Comparison of ENCODE assay signal across 15 cellular contexts in genomic region chr4:94559351-94559806, GRCh38.
DNase-seq lines count a peak whose midpoint lies in the region; ATAC-seq and TF ChIP-seq lines count a peak whose summit lies in the region.
"Had no signal": no experiment of that assay in that cellular context is flagged by ENCODE, and none has a peak within 500 bp of the region (broad histone marks: within the 10 kb centered on the region; RNA-seq: fewer than 3 reads in every experiment).

No MANE protein-coding gene starts in this region.

- H3K27ac ChIP-seq in breast epithelium, result peak overlapping the region; percentile 23 to 37
- H3K27ac ChIP-seq in right atrium auricular region, result peak overlapping the region; percentile 25 to 56
- H3K27ac ChIP-seq in uterus, result peak overlapping the region; percentile 62 to 64
- H3K27ac ChIP-seq: esophagus muscularis mucosa had no signal

- H3K4me3 ChIP-seq in breast epithelium, result no peak overlapping the region
- H3K4me3 ChIP-seq in right atrium auricular region, result no peak overlapping the region
- H3K4me3 ChIP-seq in uterus, result no peak overlapping the region
- H3K4me3 ChIP-seq: esophagus muscularis mucosa had no signal

- DNase-seq in NCI-H2171 treated with DMSO at 0.1 percent for 48 hours (lab: John Stamatoyannopoulos, UW) (peak; percentile 84), breast epithelium (ENCODE audit: low spot score in 2 of 2) (no peak), right atrium auricular region (ENCODE audit: low spot score) (no peak), uterus (no peak), NCI-H1694 (lab: John Stamatoyannopoulos, UW) (no peak)
- no peak for DNase-seq in central memory CD4-positive, alpha-beta T cell
- DNase-seq: activated CD4-positive, alpha-beta memory T cell treated with anti-CD3 and anti-CD28 coated beads for 36 hours; activated effector memory CD4-positive, alpha-beta T cell treated with Interleukin-2 at 50 U/mL for 16 hours; COR-L47; NCI-H1092 treated with DMSO at 0.1 percent for 48 hours; NCI-H524 treated with DMSO at 0.1 percent for 48 hours; SHP77 had no signal

- TF ChIP-seq CTCF in breast epithelium (IDR thresholded peaks at IDR 0.05) (no peak), right atrium auricular region (IDR thresholded peaks at IDR 0.05) (no peak), uterus (IDR thresholded peaks at IDR 0.05) (no peak)

- no peaks in the 10 kb centered on the region for H3K36me3 ChIP-seq in breast epithelium
- no peaks in the 10 kb centered on the region for H3K36me3 ChIP-seq in right atrium auricular region
- H3K36me3 ChIP-seq in uterus, result no peaks in the 10 kb centered on the region
- H3K36me3 ChIP-seq: esophagus muscularis mucosa had no signal

- intact Hi-C loops in breast epithelium (cut with DNase I; ENCODE audit: low total_unique reads) (no loop called here), uterus (cut with DNase I; ENCODE audit: low total_unique reads) (no loop called here)

- H3K9me3 ChIP-seq in breast epithelium (no peaks in the 10 kb centered on the region), right atrium auricular region (no peaks in the 10 kb centered on the region), uterus (no peaks in the 10 kb centered on the region)
- H3K9me3 ChIP-seq: esophagus muscularis mucosa had no signal

- TF ChIP-seq POLR2A in breast epithelium (IDR thresholded peaks at IDR 0.05) (no peak), uterus (IDR thresholded peaks at IDR 0.05) (no peak)

- H3K27me3 ChIP-seq in breast epithelium, result no peaks in the 10 kb centered on the region
- H3K27me3 ChIP-seq in right atrium auricular region, result no peaks in the 10 kb centered on the region
- H3K27me3 ChIP-seq in uterus, result no peaks in the 10 kb centered on the region
- H3K27me3 ChIP-seq: esophagus muscularis mucosa had no signal

- ATAC-seq in HG02973 (IDR thresholded peaks at IDR 0.05; ENCODE audit: unreplicated experiment), result no peak
- ATAC-seq: sciatic nerve had no signal

- peaks cover 0 to 8% of the 10 kb centered on the region in 2 donors for H3K4me1 ChIP-seq in breast epithelium
- H3K4me1 ChIP-seq in right atrium auricular region, result peaks cover 0 to 53% of the 10 kb centered on the region in 2 donors
- H3K4me1 ChIP-seq in uterus, result peaks cover 0 to 13% of the 10 kb centered on the region in 2 donors
